ENCODE assay signal across 8 cellular contexts in the genomic region with DNA sequence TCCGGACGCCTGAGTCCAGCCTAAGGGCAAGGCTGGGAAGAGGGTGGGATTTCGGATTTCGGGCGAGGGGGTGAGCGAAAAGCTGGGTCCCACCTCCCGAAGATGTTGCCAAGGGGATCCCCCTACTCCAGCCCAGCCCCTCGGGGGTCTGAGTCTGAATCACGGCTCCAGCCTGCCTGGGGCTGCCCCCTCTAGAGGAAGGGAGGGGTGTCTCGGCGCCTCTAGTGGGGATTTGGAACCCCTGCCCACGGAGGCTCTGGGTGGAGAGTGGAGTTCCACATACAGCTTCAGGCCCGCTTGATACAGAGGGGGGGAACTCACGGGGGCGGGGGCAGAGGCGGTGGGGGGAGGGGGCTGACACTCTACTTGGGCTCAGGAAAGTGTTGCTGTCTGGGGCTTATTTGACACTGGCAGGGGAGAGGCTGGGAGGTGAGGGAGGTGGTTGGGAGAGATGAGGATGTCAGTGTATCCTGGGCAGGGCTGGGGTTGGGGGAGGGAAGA. TPM values are rescaled to one million over a fixed set of nuclear protein-coding genes. Genes with fewer than 3 reads are reported as not detected.
DNase-seq lines count a peak whose midpoint lies in the region; ATAC-seq and TF ChIP-seq lines count a peak whose summit lies in the region.

No MANE protein-coding gene starts in this region.

- peak; percentile 40 for TF ChIP-seq CTCF in AG04449 (IDR thresholded peaks at IDR 0.05; ENCODE audit: insufficient read depth, low read length, missing control alignments)
- TF ChIP-seq CTCF in fibroblast of lung (conservative IDR thresholded peaks at IDR 0.05 in 1 of 2, IDR thresholded peaks at IDR 0.05 in 1 of 2; ENCODE audit: low read depth in 1 of 2, low read length in 2 of 2): peak; percentile 23 to 32

- H3K4me1 ChIP-seq in NT2/D1 (ENCODE audit: insufficient read depth, insufficient read length): peaks cover 16% of the 10 kb centered on the region
- peaks cover 17% of the 10 kb centered on the region for H3K4me1 ChIP-seq in fibroblast of lung (ENCODE audit: control insufficient read depth, extremely low read depth, insufficient read depth, low read length)

- no peak overlapping the region for H3K27ac Mint-ChIP-seq in naive thymus-derived CD8-positive, alpha-beta T cell

- H4K20me1 ChIP-seq in fibroblast of lung (ENCODE audit: control insufficient read depth, extremely low read depth, insufficient read depth, low read length): no peaks in the 10 kb centered on the region

- no peaks in the 10 kb centered on the region for H3K9me3 Mint-ChIP-seq in naive thymus-derived CD8-positive, alpha-beta T cell

- H3K36me3 Mint-ChIP-seq in naive thymus-derived CD8-positive, alpha-beta T cell: no peaks in the 10 kb centered on the region

- peak overlapping the region; percentile 97 for H3K9ac ChIP-seq in NT2/D1 (ENCODE audit: insufficient read length, low read depth)
- H3K9ac ChIP-seq in fibroblast of lung (ENCODE audit: insufficient read depth, low read length): peak overlapping the region; percentile 80

- peak in 1 of 2 donors; percentile 21 for ATAC-seq in naive thymus-derived CD8-positive, alpha-beta T cell
- ATAC-seq in GM21825 (IDR thresholded peaks at IDR 0.05; ENCODE audit: unreplicated experiment): no peak
- ATAC-seq in GM18858 (IDR thresholded peaks at IDR 0.05; ENCODE audit: unreplicated experiment): no peak
- no peak for ATAC-seq in GM21529 (IDR thresholded peaks at IDR 0.05; ENCODE audit: unreplicated experiment)

- peak overlapping the region; percentile 20 to 68 (median 48) for H3K4me3 Mint-ChIP-seq in naive thymus-derived CD8-positive, alpha-beta T cell

- H3K4me2 ChIP-seq in fibroblast of lung (ENCODE audit: extremely low read depth, insufficient read depth, low read length): peak overlapping the region; percentile 99

- H3K4me1 Mint-ChIP-seq in naive thymus-derived CD8-positive, alpha-beta T cell: peaks cover 6 to 21% (median 15%) of the 10 kb centered on the region in 4 donors

- CTCF ChIA-PET in AG04449 (lab: Yijun Ruan, JAX): interaction anchor here (1.1 to 47.5 kb wide), 13 partner anchors 9 to 126 kb away, joined by 5 to 2279 read pairs (median 101); a partner anchor contains a TSS

- no peak overlapping the region for H2AFZ ChIP-seq in fibroblast of lung (ENCODE audit: low read length)

- no peak for DNase-seq in AG04449 (ENCODE audit: low read depth, low spot score)
- DNase-seq in NT2/D1 (ENCODE audit: low read depth, low spot score): no peak
- DNase-seq in fibroblast of lung (ENCODE audit: low read depth in 2 of 2): no peak
- DNase-seq in naive thymus-derived CD8-positive, alpha-beta T cell: no peak
- DNase-seq in activated T-cell treated with anti-CD3 and anti-CD28 coated beads for 4 hours: no peak

- H3K4me3 ChIP-seq in AG04449 (ENCODE audit: low read depth, low read length) (peak overlapping the region; percentile 93), NT2/D1 (ENCODE audit: insufficient read length, low read depth) (peak overlapping the region; percentile 90), fibroblast of lung (replicated peaks in 1 of 4; ENCODE audit: control extremely low read depth in 1 of 4, insufficient read depth in 1 of 4, low read depth in 3 of 4, low read length in 4 of 4) (peak overlapping the region; percentile 87 to 99 (median 91))

- H3K27me3 Mint-ChIP-seq in naive thymus-derived CD8-positive, alpha-beta T cell: peaks cover 29 to 46% (median 46%) of the 10 kb centered on the region in 5 donors

- H3K36me3 ChIP-seq in NT2/D1 (ENCODE audit: insufficient read depth, insufficient read length, low read length) (peaks cover 36% of the 10 kb centered on the region), fibroblast of lung (ENCODE audit: control insufficient read depth, insufficient read depth, low read length) (no peaks in the 10 kb centered on the region)

- H3K79me2 ChIP-seq in fibroblast of lung (ENCODE audit: control insufficient read depth, insufficient read depth, low read length): peaks cover 57% of the 10 kb centered on the region

- H3K9me3 ChIP-seq in NT2/D1 (ENCODE audit: insufficient read depth, low read length) (no peaks in the 10 kb centered on the region), fibroblast of lung (ENCODE audit: control insufficient read depth, insufficient read depth, low read depth, low read length) (no peaks in the 10 kb centered on the region)

- peak overlapping the region; percentile 75 for H3K27ac ChIP-seq in fibroblast of lung (ENCODE audit: insufficient read depth, low read length)

- peaks cover 3% of the 10 kb centered on the region for H3K27me3 ChIP-seq in NT2/D1 (ENCODE audit: insufficient read depth, insufficient read length)
- no peaks in the 10 kb centered on the region for H3K27me3 ChIP-seq in fibroblast of lung (ENCODE audit: control insufficient read depth, insufficient read depth, low read length)

- POLR2A ChIA-PET in AG04449 (lab: Yijun Ruan, JAX): interaction anchor here (0.8 to 1.6 kb wide), 5 partner anchors 17 to 131 kb away, joined by 4 to 11 read pairs (median 7); no protein-coding TSS in a partner anchor
- POLR2A ChIA-PET in naive thymus-derived CD8-positive, alpha-beta T cell (lab: Charles Lee): no interaction called here

RNA-seq across cellular contexts. Expression of a gene that starts 0.7 kb away (rescaled TPM):
- 83.0 and 123 TPM in 2 replicates for total RNA-seq in fibroblast of lung
- polyA plus RNA-seq in fibroblast of lung: 42.2 and 55.5 TPM in 2 replicates
- polyA plus RNA-seq in fibroblast of lung (2012): 57.7 and 93.5 TPM in 2 replicates
- 192 and 249 TPM in 2 replicates for polyA minus RNA-seq in fibroblast of lung (ENCODE audit: low replicate concordance)
- not detected for total RNA-seq in naive thymus-derived CD8-positive, alpha-beta T cell
- polyA plus RNA-seq in naive thymus-derived CD8-positive, alpha-beta T cell: not detected

Comparison
In these comparisons a context has a peak if more than half of its experiments do, and no peak if none do; other contexts are left out.
1. RNA of a gene that starts 0.7 kb away (total RNA-seq): 83.0 to 123 TPM in fibroblast of lung; not detected in naive thymus-derived CD8-positive, alpha-beta T cell; every median in the first group is over 10 times any median in the second.
2. Peak in every context shown above with its lines, with median percentiles within 50 percentile points of each other: H3K4me3 ChIP-seq.